ENCODE assay signal across 22 cellular contexts in genomic region chr1:170805957-170806662, GRCh38.
DNase-seq lines count a peak whose midpoint lies in the region; ATAC-seq, FAIRE-seq and TF ChIP-seq lines count a peak whose summit lies in the region.
"Had no signal": no experiment of that assay in that cellular context is flagged by ENCODE, and none has a peak within 500 bp of the region (broad histone marks: within the 10 kb centered on the region; RNA-seq: fewer than 3 reads in every experiment).

No MANE protein-coding gene starts in this region.

- no peak for TF ChIP-seq POLR2A in IMR-90 (IDR thresholded peaks at IDR 0.05; ENCODE audit: low read depth, low read length)

- no TSS peak for BruUV-seq in IMR-90 (replicated peaks; lab: Mats Ljungman, UMichigan)

- H3K27ac Mint-ChIP-seq in astrocyte (ENCODE audit: unreplicated experiment) = peak overlapping the region; percentile 29
- no peak overlapping the region; a peak in 1 of 7 replicates for H3K27ac Mint-ChIP-seq in H9
- H3K27ac Mint-ChIP-seq: dendritic cell treated with granulocyte-macrophage colony-stimulating factor and Interleukin-4, amounts not matched to agents 40 ng/mL and 50 ng/mL, for 4 days; stimulated activated effector memory CD8-positive, alpha-beta T cell treated with anti-CD3 and anti-CD28 coated beads, Interleukin-12 subunit alpha, Interleukin-12 subunit beta, amount 100 ng/mL, for 72 hours had no signal

- TF ChIP-seq CTCF in IMR-90 (conservative IDR thresholded peaks at IDR 0.05; ENCODE audit: low read depth, low read length) (no peak), astrocyte (IDR thresholded peaks at IDR 0.05; ENCODE audit: insufficient read depth, low read depth, low read length) (no peak), foreskin fibroblast (IDR thresholded peaks at IDR 0.05; ENCODE audit: low read depth, low read length) (no peak), H9 (conservative IDR thresholded peaks at IDR 0.05) (no peak)

- H3K9me3 Mint-ChIP-seq in astrocyte (ENCODE audit: unreplicated experiment) = no peaks in the 10 kb centered on the region
- H3K9me3 Mint-ChIP-seq in H9 = no peaks in the 10 kb centered on the region; a peak in 1 of 5 replicates
- H3K9me3 Mint-ChIP-seq: stimulated activated effector memory CD8-positive, alpha-beta T cell treated with anti-CD3 and anti-CD28 coated beads, Interleukin-12 subunit alpha, Interleukin-12 subunit beta, amount 100 ng/mL, for 72 hours had no signal

- H3K4me3 ChIP-seq in IMR-90 (ENCODE audit: insufficient read depth, low read depth, low read length) (no peak overlapping the region), astrocyte (ENCODE audit: insufficient read depth, low read depth, low read length) (no peak overlapping the region), foreskin fibroblast (ENCODE audit: low read depth in 1 of 2, low read length in 2 of 2) (no peak overlapping the region)
- H3K4me3 ChIP-seq: testis had no signal

- FAIRE-seq in astrocyte (lab: Jason Lieb, UNC) = no peak
- FAIRE-seq: GM18507, HTR-8/SVneo had no signal

- H3K27ac ChIP-seq in IMR-90 (ENCODE audit: insufficient read depth, low read length) (peak overlapping the region; percentile 20; the same call in 1 of the 2 replicates), astrocyte (ENCODE audit: low read depth, low read length) (no peak overlapping the region), H9 (ENCODE audit: insufficient read length, low read depth, low read length) (no peak overlapping the region)
- H3K27ac ChIP-seq: testis, WERI-Rb-1 had no signal

- TF ChIP-seq RAD21 in IMR-90 (IDR thresholded peaks at IDR 0.05; ENCODE audit: low read length) = no peak

- H3K27me3 Mint-ChIP-seq in astrocyte (ENCODE audit: low read depth, unreplicated experiment) (no peaks in the 10 kb centered on the region), H9 (ENCODE audit: low read depth) (no peaks in the 10 kb centered on the region)
- H3K27me3 Mint-ChIP-seq: dendritic cell treated with granulocyte-macrophage colony-stimulating factor and Interleukin-4, amounts not matched to agents 40 ng/mL and 50 ng/mL, for 4 days had no signal

- H3K4me3 Mint-ChIP-seq in astrocyte (ENCODE audit: unreplicated experiment) (no peak overlapping the region), H9 (no peak overlapping the region)
- H3K4me3 Mint-ChIP-seq: dendritic cell treated with granulocyte-macrophage colony-stimulating factor and Interleukin-4, amounts not matched to agents 40 ng/mL and 50 ng/mL, for 4 days; stimulated activated effector memory CD8-positive, alpha-beta T cell treated with anti-CD3 and anti-CD28 coated beads, Interleukin-12 subunit alpha, Interleukin-12 subunit beta, amount 100 ng/mL, for 72 hours had no signal

- H3K9me1 ChIP-seq in IMR-90 (ENCODE audit: insufficient read depth, low read length) = 0 out of 2 replicates have a peak, but pooled peaks cover 3% of the 10 kb centered on the region

- H3K4me2 ChIP-seq in IMR-90 (ENCODE audit: low read depth, low read length) (peak overlapping the region; percentile 16), astrocyte (ENCODE audit: low read length) (no peak overlapping the region), H9 (ENCODE audit: insufficient read depth, insufficient read length, low read length) (no peak overlapping the region)

- H3K79me1 ChIP-seq in IMR-90 (ENCODE audit: low read depth in 1 of 2, low read length in 2 of 2) = no peaks in the 10 kb centered on the region
- no peaks in the 10 kb centered on the region for H3K79me1 ChIP-seq in H9 (ENCODE audit: insufficient read depth, low read depth, low read length, poor library complexity, severe bottlenecking)

- H3K4me1 Mint-ChIP-seq in astrocyte (ENCODE audit: low read depth, unreplicated experiment) (peaks cover 28% of the 10 kb centered on the region), H9 (peaks cover 0 to 3% of the 10 kb centered on the region in 2 experiments; a peak in 3 of 4 replicates)
- H3K4me1 Mint-ChIP-seq: stimulated activated effector memory CD8-positive, alpha-beta T cell treated with anti-CD3 and anti-CD28 coated beads, Interleukin-12 subunit alpha, Interleukin-12 subunit beta, amount 100 ng/mL, for 72 hours had no signal

- H4K8ac ChIP-seq in IMR-90 (ENCODE audit: low read depth in 2 of 2, low read length in 2 of 2) (peak overlapping the region in 1 of 2 experiments; percentile 11; a peak in 2 of 4 replicates), H9 (replicated peaks; ENCODE audit: insufficient read length, low read depth, low read length) (no peak overlapping the region)

- H3K79me2 ChIP-seq in astrocyte (ENCODE audit: insufficient read depth, low read length) = no peaks in the 10 kb centered on the region
- no peaks in the 10 kb centered on the region for H3K79me2 ChIP-seq in H9 (ENCODE audit: insufficient read depth, low read length)

- H3K4me1 ChIP-seq in IMR-90 (ENCODE audit: control insufficient read depth, insufficient read depth, low read length) (peaks cover 11% of the 10 kb centered on the region), astrocyte (ENCODE audit: insufficient read depth, low read length) (peaks cover 5% of the 10 kb centered on the region), H9 (ENCODE audit: insufficient read depth, low read length) (no peaks in the 10 kb centered on the region)
- H3K4me1 ChIP-seq: testis had no signal

- H3K4ac ChIP-seq in IMR-90 (ENCODE audit: low read depth, low read length) = peak overlapping the region; percentile 46; the same call in 1 of the 2 replicates
- H3K4ac ChIP-seq in H9 (ENCODE audit: low read depth, low read length) = no peak overlapping the region

- H3K23ac ChIP-seq in IMR-90 (ENCODE audit: low read depth, low read length) (0 out of 2 replicates have a peak overlapping the region, but pooled peaks have one; percentile 28), H9 (ENCODE audit: insufficient read length, low read depth, low read length) (no peak overlapping the region)

- no peaks in the 10 kb centered on the region for H3K9me3 ChIP-seq in IMR-90 (ENCODE audit: control insufficient read depth, insufficient read depth, low read length)
- no peaks in the 10 kb centered on the region for H3K9me3 ChIP-seq in astrocyte (ENCODE audit: insufficient read depth, low read depth, low read length)
- H3K9me3 ChIP-seq in H9 (ENCODE audit: control insufficient read depth, low read depth, low read length) = no peaks in the 10 kb centered on the region
- H3K9me3 ChIP-seq: testis had no signal

- in situ Hi-C loops in IMR-90 (cut with MboI; ENCODE audit: low sequenced_read_pairs) = no loop called here

- H2BK120ac ChIP-seq in IMR-90 (ENCODE audit: low read depth, low read length) = peak overlapping the region; percentile 20
- no peak overlapping the region for H2BK120ac ChIP-seq in H9 (ENCODE audit: low read depth, low read length, poor library complexity, severe bottlenecking)

- ATAC-seq in IMR-90 (ENCODE audit: low read depth) (peak; percentile 53), GM18909 (IDR thresholded peaks at IDR 0.05; ENCODE audit: poor library complexity, unreplicated experiment) (no peak)
- ATAC-seq: stimulated activated effector memory CD8-positive, alpha-beta T cell treated with anti-CD3 and anti-CD28 coated beads, Interleukin-12 subunit alpha, Interleukin-12 subunit beta, amount 100 ng/mL, for 72 hours had no signal

- CTCF ChIA-PET in IMR-90 (lab: Yijun Ruan, JAX) = interaction anchor here (0.7 kb wide), 1 partner anchor 20 kb away, joined by 5 read pairs; no protein-coding TSS in a partner anchor

- no peak overlapping the region for H3K56ac ChIP-seq in IMR-90 (ENCODE audit: extremely low read depth, insufficient read depth, low read length)
- H3K56ac ChIP-seq in H9 (ENCODE audit: insufficient read length, low read depth, low read length) = no peak overlapping the region

- H3K9ac ChIP-seq in IMR-90 (ENCODE audit: low read depth, low read length) (no peak overlapping the region), astrocyte (ENCODE audit: low read length) (no peak overlapping the region), H9 (ENCODE audit: extremely low read depth, insufficient read length, low read length) (no peak overlapping the region)

- DNase-seq in IMR-90 (peak; percentile 8), astrocyte (ENCODE audit: low read depth) (no peak), foreskin fibroblast (peak; percentile 54 to 75), stromal cell of bone marrow (ENCODE audit: low read depth) (peak; percentile 18), H9 (no peak)
- no peak for DNase-seq in activated CD4-positive, alpha-beta T cell treated with anti-CD3 and anti-CD28 coated beads for 48 hours
- DNase-seq: activated CD4-positive, alpha-beta T cell treated with anti-CD3 and anti-CD28 coated beads, Interleukin-2, amount 50 U/mL, for 48 hours; activated naive CD4-positive, alpha-beta T cell treated with Interleukin-2 at 50 U/mL for 16 hours; AML-193; GOT3; Karpas-422; NCI-H1092 treated with DMSO at 0.1 percent for 48 hours; NCI-H2081 treated with DMSO at 0.1 percent for 48 hours; NCI-H524; T-helper 1 cell; testis; WERI-Rb-1 had no signal

- no peaks in the 10 kb centered on the region for H4K20me1 ChIP-seq in IMR-90 (ENCODE audit: insufficient read depth, low read length)
- H4K20me1 ChIP-seq in astrocyte (ENCODE audit: insufficient read depth, low read length) = no peaks in the 10 kb centered on the region
- no peaks in the 10 kb centered on the region for H4K20me1 ChIP-seq in H9 (ENCODE audit: control insufficient read depth, insufficient read depth, insufficient read length)

- H2BK20ac ChIP-seq in IMR-90 (ENCODE audit: low read depth, low read length) (no peak overlapping the region), H9 (ENCODE audit: low read depth, low read length, poor library complexity, severe bottlenecking) (no peak overlapping the region)

- WGBS in IMR-90 (ENCODE audit: extremely low coverage in 2 of 2, insufficient read length in 1 of 2), 2 experiments = no CpG with 5 or more reads among the region's 10 CpGs
- no CpG with 5 or more reads among the region's 10 CpGs for WGBS in H9 (ENCODE audit: extremely low coverage, insufficient read length, low lambda C conversion rate)

- H2AK5ac ChIP-seq in IMR-90 (ENCODE audit: low read depth, low read length) = peak overlapping the region; percentile 17; the same call in 1 of the 2 replicates
- no peak overlapping the region for H2AK5ac ChIP-seq in H9 (ENCODE audit: insufficient read length, low read length)

- H3K14ac ChIP-seq in IMR-90 (replicated peaks; ENCODE audit: low read depth, low read length) = 0 out of 2 replicates have a peak overlapping the region, but pooled peaks have one; percentile 13
- H3K14ac ChIP-seq in H9 (ENCODE audit: insufficient read depth, low read length) = no peak overlapping the region

- no peaks in the 10 kb centered on the region for H3K27me3 ChIP-seq in IMR-90 (ENCODE audit: control insufficient read depth, insufficient read depth, low read length)
- no peaks in the 10 kb centered on the region for H3K27me3 ChIP-seq in astrocyte (ENCODE audit: insufficient read depth, low read length)
- no peaks in the 10 kb centered on the region for H3K27me3 ChIP-seq in H9 (ENCODE audit: insufficient read depth, low read length)
- H3K27me3 ChIP-seq: testis had no signal

- no peak overlapping the region for H2BK12ac ChIP-seq in H9 (ENCODE audit: insufficient read length, low read depth, low read length)

- POLR2A ChIA-PET in IMR-90 (lab: Charles Lee; ENCODE audit: unreplicated experiment) = no interaction called here

- H3K36me3 ChIP-seq in IMR-90 (ENCODE audit: control insufficient read depth, insufficient read depth, low read length) (no peaks in the 10 kb centered on the region), astrocyte (ENCODE audit: insufficient read depth, low read length) (no peaks in the 10 kb centered on the region)
- H3K36me3 ChIP-seq: WERI-Rb-1 had no signal

- H3K18ac ChIP-seq in IMR-90 (ENCODE audit: low read depth, low read length) (peak overlapping the region; percentile 1; the same call in 1 of the 2 replicates), H9 (ENCODE audit: insufficient read length, low read depth, low read length) (no peak overlapping the region)

- H3K23me2 ChIP-seq in H9 (ENCODE audit: insufficient read length, low read depth, low read length, poor library complexity, severe bottlenecking) = no peaks in the 10 kb centered on the region

- H2AK9ac ChIP-seq in IMR-90 (replicated peaks; ENCODE audit: low read depth, low read length, poor library complexity) = no peak overlapping the region

- H2BK15ac ChIP-seq in IMR-90 (ENCODE audit: low read depth, low read length) = peak overlapping the region; percentile 26; the same call in 1 of the 3 replicates
- H2BK15ac ChIP-seq in H9 (ENCODE audit: low read depth, low read length) = no peak overlapping the region

- H3K36me3 Mint-ChIP-seq in astrocyte (ENCODE audit: low read depth, unreplicated experiment) (no peaks in the 10 kb centered on the region), H9 (ENCODE audit: insufficient read depth in 1 of 3, low read depth in 3 of 3) (no peaks in the 10 kb centered on the region; a peak in 1 of 7 replicates)
- H3K36me3 Mint-ChIP-seq: stimulated activated effector memory CD8-positive, alpha-beta T cell treated with anti-CD3 and anti-CD28 coated beads, Interleukin-12 subunit alpha, Interleukin-12 subunit beta, amount 100 ng/mL, for 72 hours had no signal

- no peak overlapping the region; the same call in 1 of the 2 replicates for H4K91ac ChIP-seq in IMR-90 (ENCODE audit: insufficient read depth, low read depth, low read length)
- H4K91ac ChIP-seq in H9 (ENCODE audit: insufficient read length, low read depth, low read length) = no peak overlapping the region

- intact Hi-C loops in IMR-90 (cut with micrococcal nuclease) = no loop called here

- peak overlapping the region; percentile 58 for H2AFZ ChIP-seq in IMR-90 (replicated peaks; ENCODE audit: low read length, poor library complexity)
- H2AFZ ChIP-seq in astrocyte (ENCODE audit: low read depth, low read length) = no peak overlapping the region
- H2AFZ ChIP-seq in H9 (ENCODE audit: low read length) = no peak overlapping the region

- H2BK5ac ChIP-seq in IMR-90 (ENCODE audit: low read depth, low read length, poor library complexity, severe bottlenecking) = no peak overlapping the region
- H2BK5ac ChIP-seq in H9 (ENCODE audit: insufficient read length, low read length) = no peak overlapping the region

- H3T11ph ChIP-seq in H9 (ENCODE audit: low read length) = no peak overlapping the region

- dilution Hi-C loops in IMR-90 (cut with HindIII; ENCODE audit: low sequenced_read_pairs, unreplicated experiment) = no loop called here

- no peak overlapping the region for H4K5ac ChIP-seq in IMR-90 (ENCODE audit: low read depth, low read length)
- no peak overlapping the region for H4K5ac ChIP-seq in H9 (ENCODE audit: insufficient read length, low read depth, low read length)

Comparison
In these comparisons a context has a peak if more than half of its experiments do, and no peak if none do; other contexts are left out.
1. DNase-seq: peak in IMR-90 (single experiment), foreskin fibroblast (2 of 2) and stromal cell of bone marrow (single experiment); none in astrocyte (single experiment), activated CD4-positive, alpha-beta T cell treated with anti-CD3 and anti-CD28 coated beads for 48 hours (single experiment) and H9 (single experiment).